In genomic region chr7:89966100-89966499, GRCh38 we compare ENCODE assay signal across 26 cellular contexts.
"Had no signal": no experiment of that assay in that cellular context is flagged by ENCODE, and none has a peak within 500 bp of the region (broad histone marks: within the 10 kb centered on the region; RNA-seq: fewer than 3 reads in every experiment).

No MANE protein-coding gene starts in this region.

- H3K9me3 ChIP-seq: mucosa of descending colon, neutrophil, right atrium auricular region, right lobe of liver, tibial nerve, uterus had no signal

- H3K79me2 ChIP-seq: parathyroid adenoma had no signal

- ATAC-seq: mucosa of descending colon; naive thymus-derived CD4-positive, alpha-beta T cell; natural killer cell treated with Interleukin-12 subunit alpha and Interleukin-12 subunit beta and Interleukin-15 and Interleukin-18, amount 100 ng/mL, for 72 hours; right lobe of liver; stimulated activated memory B cell treated with anti-CD40 and anti-IgM and Interleukin-4, amounts not matched to agents 10 μg/mL and 1 μg/mL and 100 μg/mL, for 72 hours; stimulated activated naive CD8-positive, alpha-beta T cell treated with anti-CD3 and anti-CD28 coated beads, Interleukin-15, amount 100 ng/mL, for 72 hours had no signal

- H3K9ac ChIP-seq: neural progenitor cell, parathyroid adenoma had no signal

- H3K4me3 ChIP-seq: left ventricle myocardium inferior, lung, mucosa of descending colon, neural progenitor cell, right atrium auricular region, right lobe of liver, smooth muscle cell, tibial nerve, uterus had no signal

- H3K36me3 ChIP-seq: left ventricle myocardium inferior, neural progenitor cell, neutrophil, right atrium auricular region, right lobe of liver, tibial nerve, uterus had no signal

- H2AFZ ChIP-seq: neural progenitor cell, parathyroid adenoma had no signal

- H3K27ac ChIP-seq: left ventricle myocardium inferior, neural progenitor cell, neutrophil, parathyroid adenoma, right atrium auricular region, right lobe of liver, tibial nerve, uterus had no signal

- H3K4me1 ChIP-seq: left ventricle myocardium inferior, neural progenitor cell, parathyroid adenoma, right atrium auricular region, right lobe of liver, tibial nerve, uterus had no signal

- H3K4me2 ChIP-seq: neural progenitor cell, smooth muscle cell had no signal

- DNase-seq: hypothalamus; immature natural killer cell; kidney; left ventricle myocardium inferior; midbrain; mucosa of descending colon; naive thymus-derived CD4-positive, alpha-beta T cell; occipital lobe; right lobe of liver; stimulated activated CD4-positive, alpha-beta T cell treated with anti-CD3 and anti-CD28 coated beads, Interleukin-1b, Interleukin-23, amount 100 ng/mL, for 48 hours; stimulated activated CD4-positive, alpha-beta T cell treated with anti-CD3 and anti-CD28 coated beads, Interleukin-2, amount 100 ng/mL, for 48 hours; stimulated activated CD4-positive, alpha-beta T cell treated with anti-CD3 and anti-CD28 coated beads, Interleukin-4, amount 100 ng/mL, for 4 hours; stimulated activated CD8-positive, alpha-beta memory T cell treated with anti-CD3 and anti-CD28 coated beads, Interleukin-4, amount 100 ng/mL, for 48 hours; stimulated activated naive CD4-positive, alpha-beta T cell treated with Interleukin-2 at 50 U/mL for 16 hours; stimulated activated naive CD8-positive, alpha-beta T cell treated with anti-CD3 and anti-CD28 coated beads, Interleukin-15, amount 100 ng/mL, for 72 hours; substantia nigra; uterus had no signal

- H3K27me3 ChIP-seq: neural progenitor cell, neutrophil, right atrium auricular region, right lobe of liver, tibial nerve, uterus had no signal
